In genomic region chr3:55204417-55204816, GRCh38 we compare ENCODE assay signal across 14 cellular contexts.
"Had no signal": no experiment of that assay in that cellular context is flagged by ENCODE, and none has a peak within 500 bp of the region (broad histone marks: within the 10 kb centered on the region; RNA-seq: fewer than 3 reads in every experiment).

No MANE protein-coding gene starts in this region.

- H3K9me3 Mint-ChIP-seq: activated naive CD8-positive, alpha-beta T cell treated with anti-CD3 and anti-CD28 coated beads for 36 hours; activated T-cell treated with anti-CD3 and anti-CD28 coated beads, Interleukin-2, amount 50 U/mL, for 4 hours had no signal

- DNase-seq: activated CD4-positive, alpha-beta T cell treated with anti-CD3 and anti-CD28 coated beads, Interleukin-2, amount 50 U/mL, for 4 hours; activated CD8-positive, alpha-beta memory T cell treated with anti-CD3 and anti-CD28 coated beads, Interleukin-2, amount 10 ng/mL, durations not matched to agents 7 days and 5 days; activated gamma-delta T cell; activated naive CD8-positive, alpha-beta T cell treated with anti-CD3 and anti-CD28 coated beads for 36 hours; activated T-cell treated with anti-CD3 and anti-CD28 coated beads, Interleukin-2, amount 50 U/mL, for 4 hours; aorta; esophagus squamous epithelium; kidney glomerular epithelial cell; T-helper 2 cell had no signal

- H3K9me3 ChIP-seq: esophagus squamous epithelium, gastroesophageal sphincter had no signal

- H3K27ac Mint-ChIP-seq: activated CD8-positive, alpha-beta memory T cell treated with anti-CD3 and anti-CD28 coated beads, Interleukin-2, amount 10 ng/mL, durations not matched to agents 7 days and 5 days; activated naive CD8-positive, alpha-beta T cell treated with anti-CD3 and anti-CD28 coated beads for 36 hours; mesothelial cell of epicardium; stimulated activated effector memory CD8-positive, alpha-beta T cell treated with anti-CD3 and anti-CD28 coated beads, Interleukin-12 subunit alpha, Interleukin-12 subunit beta, amount 100 ng/mL, for 72 hours had no signal

- H3K4me1 ChIP-seq: esophagus squamous epithelium, gastroesophageal sphincter, tibial nerve had no signal

- H3K4me3 ChIP-seq: cardiac muscle cell, esophagus squamous epithelium, gastroesophageal sphincter, tibial nerve had no signal

- H3K27me3 ChIP-seq: cardiac muscle cell, esophagus squamous epithelium, gastroesophageal sphincter, tibial nerve had no signal

- ATAC-seq: activated CD8-positive, alpha-beta memory T cell treated with anti-CD3 and anti-CD28 coated beads, Interleukin-2, amount 10 ng/mL, durations not matched to agents 7 days and 5 days; activated T-cell treated with anti-CD3 and anti-CD28 coated beads, Interleukin-2, amount 50 U/mL, for 4 hours; gastroesophageal sphincter; stimulated activated effector memory CD8-positive, alpha-beta T cell treated with anti-CD3 and anti-CD28 coated beads, Interleukin-12 subunit alpha, Interleukin-12 subunit beta, amount 100 ng/mL, for 72 hours had no signal

- H3K27me3 Mint-ChIP-seq: activated CD8-positive, alpha-beta memory T cell treated with anti-CD3 and anti-CD28 coated beads, Interleukin-2, amount 10 ng/mL, durations not matched to agents 7 days and 5 days; activated naive CD8-positive, alpha-beta T cell treated with anti-CD3 and anti-CD28 coated beads for 36 hours had no signal

- H3K4me1 Mint-ChIP-seq: activated CD8-positive, alpha-beta memory T cell treated with anti-CD3 and anti-CD28 coated beads, Interleukin-2, amount 10 ng/mL, durations not matched to agents 7 days and 5 days; activated naive CD8-positive, alpha-beta T cell treated with anti-CD3 and anti-CD28 coated beads for 36 hours; stimulated activated effector memory CD8-positive, alpha-beta T cell treated with anti-CD3 and anti-CD28 coated beads, Interleukin-12 subunit alpha, Interleukin-12 subunit beta, amount 100 ng/mL, for 72 hours had no signal

- H3K27ac ChIP-seq: cardiac muscle cell, esophagus squamous epithelium, gastroesophageal sphincter, tibial nerve had no signal

- H3K36me3 ChIP-seq: cardiac muscle cell, esophagus squamous epithelium, gastroesophageal sphincter, tibial nerve had no signal

- H3K4me3 Mint-ChIP-seq: activated CD8-positive, alpha-beta memory T cell treated with anti-CD3 and anti-CD28 coated beads, Interleukin-2, amount 10 ng/mL, durations not matched to agents 7 days and 5 days; activated naive CD8-positive, alpha-beta T cell treated with anti-CD3 and anti-CD28 coated beads for 36 hours; activated T-cell treated with anti-CD3 and anti-CD28 coated beads, Interleukin-2, amount 50 U/mL, for 4 hours; mesothelial cell of epicardium; stimulated activated effector memory CD8-positive, alpha-beta T cell treated with anti-CD3 and anti-CD28 coated beads, Interleukin-12 subunit alpha, Interleukin-12 subunit beta, amount 100 ng/mL, for 72 hours had no signal

- H3K36me3 Mint-ChIP-seq: activated CD8-positive, alpha-beta memory T cell treated with anti-CD3 and anti-CD28 coated beads, Interleukin-2, amount 10 ng/mL, durations not matched to agents 7 days and 5 days; activated naive CD8-positive, alpha-beta T cell treated with anti-CD3 and anti-CD28 coated beads for 36 hours; mesothelial cell of epicardium; stimulated activated effector memory CD8-positive, alpha-beta T cell treated with anti-CD3 and anti-CD28 coated beads, Interleukin-12 subunit alpha, Interleukin-12 subunit beta, amount 100 ng/mL, for 72 hours had no signal
